24 cellular contexts compared by ENCODE assay signal in genomic region chr10:80985105-80985504, GRCh38.
"Had no signal": no experiment of that assay in that cellular context is flagged by ENCODE, and none has a peak within 500 bp of the region (broad histone marks: within the 10 kb centered on the region; RNA-seq: fewer than 3 reads in every experiment).

No MANE protein-coding gene starts in this region.

- H3K4me1 ChIP-seq: esophagus squamous epithelium, gastrocnemius medialis, heart right ventricle, left lung, lower lobe of right lung had no signal

- ATAC-seq: gastrocnemius medialis, heart right ventricle, left cardiac atrium, left lung, left ventricle myocardium superior, lower lobe of right lung, mucosa of descending colon had no signal

- H3K27me3 ChIP-seq: dorsolateral prefrontal cortex, esophagus squamous epithelium, gastrocnemius medialis, left lung had no signal

- H3K27ac ChIP-seq: coronary artery, dorsolateral prefrontal cortex, esophagus squamous epithelium, gastrocnemius medialis, heart right ventricle, left lung, lower lobe of right lung had no signal

- FAIRE-seq: colon, endothelial cell of umbilical vein, islet of Langerhans, keratinocyte had no signal

- H3K4me3 ChIP-seq: coronary artery, dorsolateral prefrontal cortex, esophagus squamous epithelium, gastrocnemius medialis, heart right ventricle, left lung, lower lobe of right lung, mucosa of descending colon had no signal

- H3K36me3 ChIP-seq: esophagus squamous epithelium, gastrocnemius medialis, heart right ventricle, left lung, lower lobe of right lung had no signal

- H3K9me3 ChIP-seq: esophagus squamous epithelium, gastrocnemius medialis, left lung, lower lobe of right lung, mucosa of descending colon had no signal

- DNase-seq: dermis blood vessel endothelial cell; dorsolateral prefrontal cortex; effector CD4-positive, alpha-beta T cell; effector memory CD4-positive, alpha-beta T cell; esophagus squamous epithelium; foreskin fibroblast; foreskin melanocyte; gastrocnemius medialis; glutamatergic neuron; head of caudate nucleus; heart right ventricle; hippocampal formation; left cardiac atrium; left lung; left ventricle myocardium superior; lower lobe of right lung; mesenchymal stem cell; mucosa of descending colon; naive B cell had no signal
